Comparison of ENCODE assay signal across 8 cellular contexts in genomic region chr3:54830658-54831057, GRCh38.
A peak's percentile ranks its signal among the peaks of the same experiment; 100 is the strongest.
DNase-seq lines count a peak whose midpoint lies in the region; ATAC-seq and TF ChIP-seq lines count a peak whose summit lies in the region.

No MANE protein-coding gene starts in this region.

- H3K27me3 ChIP-seq in GM06990 (replicated peaks; ENCODE audit: control insufficient read depth, insufficient read depth, low read length) (no peaks in the 10 kb centered on the region), NT2/D1 (ENCODE audit: insufficient read depth, insufficient read length) (no peaks in the 10 kb centered on the region), prostate gland (replicated peaks; ENCODE audit: insufficient read depth) (no peaks in the 10 kb centered on the region)

- intact Hi-C loops in prostate gland (cut with DNase I): no loop called here

- peaks cover 22% of the 10 kb centered on the region for H3K9me3 ChIP-seq in NT2/D1 (ENCODE audit: insufficient read depth, low read length)
- no peaks in the 10 kb centered on the region for H3K9me3 ChIP-seq in prostate gland

- no peak overlapping the region for H3K27ac ChIP-seq in prostate gland

- H3K4me1 ChIP-seq in NT2/D1 (ENCODE audit: insufficient read depth, insufficient read length) (no peaks in the 10 kb centered on the region), prostate gland (replicated peaks) (no peaks in the 10 kb centered on the region)

- TF ChIP-seq POLR2A in prostate gland (IDR thresholded peaks at IDR 0.05): no peak

- no peaks in the 10 kb centered on the region for H3K36me3 ChIP-seq in GM06990 (ENCODE audit: control insufficient read depth, insufficient read depth, low read length)
- H3K36me3 ChIP-seq in NT2/D1 (ENCODE audit: insufficient read depth, insufficient read length, low read length): no peaks in the 10 kb centered on the region
- no peaks in the 10 kb centered on the region for H3K36me3 ChIP-seq in prostate gland

- no peak overlapping the region for H3K9ac ChIP-seq in NT2/D1 (ENCODE audit: insufficient read length, low read depth)

- TF ChIP-seq CTCF in GM06990 (IDR thresholded peaks at IDR 0.05; ENCODE audit: insufficient read depth, low read length, poor library complexity, severe bottlenecking) (peak; percentile 81), fibroblast of the aortic adventitia (IDR thresholded peaks at IDR 0.05; ENCODE audit: insufficient read depth, low read length) (peak; percentile 56), prostate gland (IDR thresholded peaks at IDR 0.05) (peak in 2 of 4 experiments; percentile 16 to 18)

- DNase-seq in 8988T (peak; percentile 26), GM06990 (ENCODE audit: extremely low read depth, insufficient read length) (peak; percentile 12), NT2/D1 (ENCODE audit: low read depth, low spot score) (peak; percentile 57), fibroblast of the aortic adventitia (ENCODE audit: low read depth) (peak; percentile 9), prostate gland (ENCODE audit: low spot score) (no peak), NCI-H1436 treated with DMSO at 0.1 percent for 48 hours (lab: John Stamatoyannopoulos, UW) (no peak)

- ATAC-seq in HG03095 (IDR thresholded peaks at IDR 0.05; ENCODE audit: unreplicated experiment) (no peak), GM19467 (IDR thresholded peaks at IDR 0.05; ENCODE audit: unreplicated experiment) (no peak)

- no peak overlapping the region for H3K4me3 ChIP-seq in GM06990 (replicated peaks; ENCODE audit: low read depth, low read length)
- H3K4me3 ChIP-seq in NT2/D1 (ENCODE audit: insufficient read length, low read depth): no peak overlapping the region
- H3K4me3 ChIP-seq in fibroblast of the aortic adventitia (ENCODE audit: low read depth, low read length): no peak overlapping the region
- H3K4me3 ChIP-seq in prostate gland: no peak overlapping the region

- 89% methylated on average over 8 of the region's 8 CpGs for WGBS in prostate gland

Comparison
In these comparisons a context has a peak if more than half of its experiments do, and no peak if none do; other contexts are left out.
1. DNase-seq: peak in 8988T (single experiment), GM06990 (single experiment), NT2/D1 (single experiment) and fibroblast of the aortic adventitia (single experiment); none in prostate gland (single experiment) and NCI-H1436 treated with DMSO at 0.1 percent for 48 hours (single experiment).